In the genomic region with DNA sequence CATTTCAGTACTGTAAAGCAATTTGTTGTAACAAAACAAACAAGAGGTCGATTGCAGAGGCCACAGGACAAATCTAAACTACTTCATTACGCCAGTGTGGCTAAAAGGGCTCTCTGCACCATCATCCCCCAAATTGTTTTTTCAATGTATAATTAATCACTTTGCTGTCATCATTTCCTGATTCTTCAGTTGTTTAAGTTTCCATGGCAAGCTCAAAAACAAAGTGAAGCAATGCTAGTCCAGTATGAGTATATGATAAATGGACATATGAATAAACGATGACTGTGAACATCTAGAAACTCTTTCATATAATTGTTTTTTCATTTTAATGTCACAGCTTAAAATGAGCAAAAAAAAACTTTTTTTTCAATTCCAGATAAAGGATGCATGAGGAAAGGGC, we compare ENCODE assay signal across 24 cellular contexts.
DNase-seq lines count a peak whose midpoint lies in the region; ATAC-seq, FAIRE-seq and TF ChIP-seq lines count a peak whose summit lies in the region.
"Had no signal": no experiment of that assay in that cellular context is flagged by ENCODE, and none has a peak within 500 bp of the region (broad histone marks: within the 10 kb centered on the region; RNA-seq: fewer than 3 reads in every experiment).

No MANE protein-coding gene starts in this region.

- no peaks in the 10 kb centered on the region for H3K36me3 Mint-ChIP-seq in astrocyte (ENCODE audit: low read depth, unreplicated experiment)
- H3K36me3 Mint-ChIP-seq in T-helper 17 cell (ENCODE audit: low read depth), result no peaks in the 10 kb centered on the region
- H3K36me3 Mint-ChIP-seq: IgD-negative memory B cell, T-cell had no signal

- no peaks in the 10 kb centered on the region for H3K36me3 ChIP-seq in astrocyte (ENCODE audit: insufficient read depth, low read length)
- H3K36me3 ChIP-seq: Peyer's patch, SJCRH30 had no signal

- H3K27ac ChIP-seq in astrocyte (ENCODE audit: low read depth, low read length), result no peak overlapping the region
- H3K27ac ChIP-seq: C4-2B, Peyer's patch, SJCRH30 had no signal

- H3K9me3 ChIP-seq in astrocyte (ENCODE audit: insufficient read depth, low read depth, low read length) (no peaks in the 10 kb centered on the region), T-helper 17 cell (ENCODE audit: control insufficient read depth, low read length, poor library complexity, severe bottlenecking) (no peaks in the 10 kb centered on the region)
- H3K9me3 ChIP-seq: Peyer's patch, SJCRH30 had no signal

- no peak for FAIRE-seq in astrocyte (lab: Jason Lieb, UNC)
- FAIRE-seq: D721Med had no signal

- H3K27me3 ChIP-seq in astrocyte (ENCODE audit: insufficient read depth, low read length), result no peaks in the 10 kb centered on the region
- H3K27me3 ChIP-seq: Peyer's patch, SJCRH30 had no signal

- no peaks in the 10 kb centered on the region for H3K4me1 ChIP-seq in astrocyte (ENCODE audit: insufficient read depth, low read length)
- H3K4me1 ChIP-seq: Peyer's patch, SJCRH30 had no signal

- H3K27ac Mint-ChIP-seq in astrocyte (ENCODE audit: unreplicated experiment) (no peak overlapping the region), T-helper 17 cell (no peak overlapping the region)
- H3K27ac Mint-ChIP-seq: GM23338, IgD-negative memory B cell, T-cell had no signal

- no peaks in the 10 kb centered on the region for H3K79me2 ChIP-seq in astrocyte (ENCODE audit: insufficient read depth, low read length)

- H3K4me3 Mint-ChIP-seq in astrocyte (ENCODE audit: unreplicated experiment) (no peak overlapping the region), T-helper 17 cell (no peak overlapping the region)
- H3K4me3 Mint-ChIP-seq: GM23338, IgD-negative memory B cell, T-cell had no signal

- H3K4me2 ChIP-seq in astrocyte (ENCODE audit: low read length), result no peak overlapping the region
- H3K4me2 ChIP-seq: GM23338 had no signal

- H3K4me3 ChIP-seq in astrocyte (ENCODE audit: insufficient read depth, low read depth, low read length), result no peak overlapping the region
- H3K4me3 ChIP-seq in fibroblast of mammary gland (ENCODE audit: control insufficient read depth, low read depth, low read length), result no peak overlapping the region
- H3K4me3 ChIP-seq: GM23338, Peyer's patch, SJCRH30 had no signal

- TF ChIP-seq CTCF in astrocyte (IDR thresholded peaks at IDR 0.05; ENCODE audit: insufficient read depth, low read depth, low read length), result no peak
- TF ChIP-seq CTCF in fibroblast of mammary gland (conservative IDR thresholded peaks at IDR 0.05; ENCODE audit: control insufficient read depth, insufficient read depth, low read depth, low read length), result no peak

- no peak overlapping the region for H3K9ac ChIP-seq in astrocyte (ENCODE audit: low read length)

- H3K4me1 Mint-ChIP-seq in astrocyte (ENCODE audit: low read depth, unreplicated experiment) (no peaks in the 10 kb centered on the region), T-helper 17 cell (no peaks in the 10 kb centered on the region)
- H3K4me1 Mint-ChIP-seq: IgD-negative memory B cell, T-cell had no signal

- DNase-seq in NOMO-1 treated with DMSO at 0.1 percent for 48 hours (lab: John Stamatoyannopoulos, UW; ENCODE audit: unreplicated experiment), result peak; percentile 48
- no peak for DNase-seq in NOMO-1 treated with dmso at 0.1 percent for 144 hours (lab: John Stamatoyannopoulos, UW; ENCODE audit: unreplicated experiment)
- DNase-seq in astrocyte (ENCODE audit: low read depth), result peak; percentile 35
- peak; percentile 41 for DNase-seq in fibroblast of mammary gland (ENCODE audit: low read depth)
- no peak for DNase-seq in T-helper 17 cell
- DNase-seq: 8988T, DMS79, Karpas-422, MM.1S, NCI-H1092, NCI-H1436 treated with DMSO at 0.1 percent for 48 hours, NCI-H1930, NCI-H510A, NCI-H748 treated with DMSO at 0.1 percent for 48 hours, Peyer's patch, SJCRH30, T-cell had no signal

- H3K9me3 Mint-ChIP-seq in astrocyte (ENCODE audit: unreplicated experiment), result no peaks in the 10 kb centered on the region
- H3K9me3 Mint-ChIP-seq: GM23338, IgD-negative memory B cell had no signal

- H4K20me1 ChIP-seq in astrocyte (ENCODE audit: insufficient read depth, low read length), result no peaks in the 10 kb centered on the region

- H2AFZ ChIP-seq in astrocyte (ENCODE audit: low read depth, low read length), result no peak overlapping the region
- H2AFZ ChIP-seq: GM23338 had no signal

- ATAC-seq in T-helper 17 cell, result no peak
- no peak for ATAC-seq in GM18502 (IDR thresholded peaks at IDR 0.05; ENCODE audit: poor library complexity, unreplicated experiment)
- no peak for ATAC-seq in GM21528 (IDR thresholded peaks at IDR 0.05; ENCODE audit: low FRiP score, unreplicated experiment)
- ATAC-seq: GM23338, HCT116, T-cell had no signal

- H3K27me3 Mint-ChIP-seq in astrocyte (ENCODE audit: low read depth, unreplicated experiment) (no peaks in the 10 kb centered on the region), T-helper 17 cell (no peaks in the 10 kb centered on the region)
- H3K27me3 Mint-ChIP-seq: IgD-negative memory B cell had no signal

Comparison
In these comparisons a context has a peak if more than half of its experiments do, and no peak if none do; other contexts are left out.
1. DNase-seq: peak in NOMO-1 treated with DMSO at 0.1 percent for 48 hours (single experiment), astrocyte (single experiment) and fibroblast of mammary gland (single experiment); none in NOMO-1 treated with dmso at 0.1 percent for 144 hours (single experiment) and T-helper 17 cell (0 of 3).